ENCODE assay signal across 1 cellular context in genomic region chr1:145977486-145978476, GRCh38.
TF ChIP-seq lines count a peak whose summit lies in the region.

No MANE protein-coding gene starts in this region.

TF ChIP-seq in HEK293, 187 proteins besides CTCF, POLR2A, EP300 and RAD21 (continued from another document and continues in another):
- TF ChIP-seq ZBTB48 (tag by site-specific recombination; IDR thresholded peaks at IDR 0.05) (peak; percentile 85), ZNF549 (tag by site-specific recombination; IDR thresholded peaks at IDR 0.05) (no peak), ZNF155 (tag by site-specific recombination; IDR thresholded peaks at IDR 0.05) (no peak), IKZF3 (tag by site-specific recombination; IDR thresholded peaks at IDR 0.05) (peak; percentile 35; the same call in 1 of the 2 replicates), ZFP3 (tag by site-specific recombination; IDR thresholded peaks at IDR 0.05; ENCODE audit: low read depth) (no peak), SP3 (tag by site-specific recombination; IDR thresholded peaks at IDR 0.05) (no peak), ZNF518A (tag by site-specific recombination; conservative IDR thresholded peaks at IDR 0.05; ENCODE audit: low read depth) (no peak), ZNF292 (tag by site-specific recombination; IDR thresholded peaks at IDR 0.05; ENCODE audit: borderline replicate concordance, low read depth) (no peak), HIC1 (tag by site-specific recombination; IDR thresholded peaks at IDR 0.05) (no peak), ZNF362 (tag by site-specific recombination; IDR thresholded peaks at IDR 0.05) (no peak), KLF1 (tag by site-specific recombination; IDR thresholded peaks at IDR 0.05) (no peak), ZNF664 (tag by site-specific recombination; IDR thresholded peaks at IDR 0.05) (no peak), ZNF677 (tag by site-specific recombination; IDR thresholded peaks at IDR 0.05) (no peak), ZNF777 (tag by site-specific recombination; IDR thresholded peaks at IDR 0.05; ENCODE audit: borderline replicate concordance) (no peak), ZBTB8A (tag by site-specific recombination; IDR thresholded peaks at IDR 0.05) (no peak), ZFP37 (tag by site-specific recombination; IDR thresholded peaks at IDR 0.05) (no peak), SP7 (tag by site-specific recombination; IDR thresholded peaks at IDR 0.05) (no peak), ZNF175 (tag by site-specific recombination; IDR thresholded peaks at IDR 0.05) (no peak), ZSCAN23 (tag by site-specific recombination; IDR thresholded peaks at IDR 0.05) (no peak), KLF8 (tag by site-specific recombination; IDR thresholded peaks at IDR 0.05) (no peak), ZBTB7A (tag by site-specific recombination; IDR thresholded peaks at IDR 0.05; ENCODE audit: low read depth) (no peak), ZNF426 (tag by site-specific recombination; IDR thresholded peaks at IDR 0.05) (no peak), ZNF558 (tag by site-specific recombination; IDR thresholded peaks at IDR 0.05) (no peak), ZBTB21 (tag by site-specific recombination; IDR thresholded peaks at IDR 0.05) (no peak), ZBTB17 (tag by site-specific recombination; IDR thresholded peaks at IDR 0.05) (0 out of 2 replicates have a peak, but pooled peaks have one; percentile 50), ZNF341 (tag by site-specific recombination; IDR thresholded peaks at IDR 0.05; ENCODE audit: low read depth) (peak; percentile 78), ZBTB49 (tag by site-specific recombination; IDR thresholded peaks at IDR 0.05; ENCODE audit: low read depth) (no peak), ZNF24 (tag by site-specific recombination; IDR thresholded peaks at IDR 0.05) (no peak), ZNF626 (tag by site-specific recombination; IDR thresholded peaks at IDR 0.05) (no peak), HOXC10 (CRISPR knock-in tag; IDR thresholded peaks at IDR 0.05) (no peak), HOXA7 (CRISPR knock-in tag; IDR thresholded peaks at IDR 0.05; ENCODE audit: borderline replicate concordance) (no peak), ZNF324 (tag by site-specific recombination; IDR thresholded peaks at IDR 0.05) (no peak), GLIS1 (tag by site-specific recombination; IDR thresholded peaks at IDR 0.05) (peak; percentile 46), ZNF221 (tag by site-specific recombination; IDR thresholded peaks at IDR 0.05; ENCODE audit: borderline replicate concordance) (no peak), ZFP41 (tag by site-specific recombination; IDR thresholded peaks at IDR 0.05; ENCODE audit: borderline replicate concordance) (no peak), ZNF138 (tag by site-specific recombination; IDR thresholded peaks at IDR 0.05; ENCODE audit: borderline replicate concordance) (no peak), ZNF561 (tag by site-specific recombination; IDR thresholded peaks at IDR 0.05; ENCODE audit: borderline replicate concordance) (no peak), ZBTB20 (tag by site-specific recombination; IDR thresholded peaks at IDR 0.05) (no peak)
- TF ChIP-seq, protein P1, sequence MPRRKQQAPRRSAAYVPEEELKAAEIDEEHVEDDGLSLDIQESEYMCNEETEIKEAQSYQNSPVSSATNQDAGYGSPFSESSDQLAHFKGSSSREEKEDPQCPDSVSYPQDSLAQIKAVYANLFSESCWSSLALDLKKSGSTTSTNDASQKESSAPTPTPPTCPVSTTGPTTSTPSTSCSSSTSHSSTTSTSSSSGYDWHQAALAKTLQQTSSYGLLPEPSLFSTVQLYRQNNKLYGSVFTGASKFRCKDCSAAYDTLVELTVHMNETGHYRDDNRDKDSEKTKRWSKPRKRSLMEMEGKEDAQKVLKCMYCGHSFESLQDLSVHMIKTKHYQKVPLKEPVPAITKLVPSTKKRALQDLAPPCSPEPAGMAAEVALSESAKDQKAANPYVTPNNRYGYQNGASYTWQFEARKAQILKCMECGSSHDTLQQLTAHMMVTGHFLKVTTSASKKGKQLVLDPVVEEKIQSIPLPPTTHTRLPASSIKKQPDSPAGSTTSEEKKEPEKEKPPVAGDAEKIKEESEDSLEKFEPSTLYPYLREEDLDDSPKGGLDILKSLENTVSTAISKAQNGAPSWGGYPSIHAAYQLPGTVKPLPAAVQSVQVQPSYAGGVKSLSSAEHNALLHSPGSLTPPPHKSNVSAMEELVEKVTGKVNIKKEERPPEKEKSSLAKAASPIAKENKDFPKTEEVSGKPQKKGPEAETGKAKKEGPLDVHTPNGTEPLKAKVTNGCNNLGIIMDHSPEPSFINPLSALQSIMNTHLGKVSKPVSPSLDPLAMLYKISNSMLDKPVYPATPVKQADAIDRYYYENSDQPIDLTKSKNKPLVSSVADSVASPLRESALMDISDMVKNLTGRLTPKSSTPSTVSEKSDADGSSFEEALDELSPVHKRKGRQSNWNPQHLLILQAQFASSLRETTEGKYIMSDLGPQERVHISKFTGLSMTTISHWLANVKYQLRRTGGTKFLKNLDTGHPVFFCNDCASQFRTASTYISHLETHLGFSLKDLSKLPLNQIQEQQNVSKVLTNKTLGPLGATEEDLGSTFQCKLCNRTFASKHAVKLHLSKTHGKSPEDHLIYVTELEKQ (tag by site-specific recombination; IDR thresholded peaks at IDR 0.05; ENCODE audit: borderline replicate concordance), result no peak
- TF ChIP-seq, protein P2, sequence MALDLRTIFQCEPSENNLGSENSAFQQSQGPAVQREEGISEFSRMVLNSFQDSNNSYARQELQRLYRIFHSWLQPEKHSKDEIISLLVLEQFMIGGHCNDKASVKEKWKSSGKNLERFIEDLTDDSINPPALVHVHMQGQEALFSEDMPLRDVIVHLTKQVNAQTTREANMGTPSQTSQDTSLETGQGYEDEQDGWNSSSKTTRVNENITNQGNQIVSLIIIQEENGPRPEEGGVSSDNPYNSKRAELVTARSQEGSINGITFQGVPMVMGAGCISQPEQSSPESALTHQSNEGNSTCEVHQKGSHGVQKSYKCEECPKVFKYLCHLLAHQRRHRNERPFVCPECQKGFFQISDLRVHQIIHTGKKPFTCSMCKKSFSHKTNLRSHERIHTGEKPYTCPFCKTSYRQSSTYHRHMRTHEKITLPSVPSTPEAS (tag by site-specific recombination; IDR thresholded peaks at IDR 0.05), result no peak
- TF ChIP-seq, protein P3, sequence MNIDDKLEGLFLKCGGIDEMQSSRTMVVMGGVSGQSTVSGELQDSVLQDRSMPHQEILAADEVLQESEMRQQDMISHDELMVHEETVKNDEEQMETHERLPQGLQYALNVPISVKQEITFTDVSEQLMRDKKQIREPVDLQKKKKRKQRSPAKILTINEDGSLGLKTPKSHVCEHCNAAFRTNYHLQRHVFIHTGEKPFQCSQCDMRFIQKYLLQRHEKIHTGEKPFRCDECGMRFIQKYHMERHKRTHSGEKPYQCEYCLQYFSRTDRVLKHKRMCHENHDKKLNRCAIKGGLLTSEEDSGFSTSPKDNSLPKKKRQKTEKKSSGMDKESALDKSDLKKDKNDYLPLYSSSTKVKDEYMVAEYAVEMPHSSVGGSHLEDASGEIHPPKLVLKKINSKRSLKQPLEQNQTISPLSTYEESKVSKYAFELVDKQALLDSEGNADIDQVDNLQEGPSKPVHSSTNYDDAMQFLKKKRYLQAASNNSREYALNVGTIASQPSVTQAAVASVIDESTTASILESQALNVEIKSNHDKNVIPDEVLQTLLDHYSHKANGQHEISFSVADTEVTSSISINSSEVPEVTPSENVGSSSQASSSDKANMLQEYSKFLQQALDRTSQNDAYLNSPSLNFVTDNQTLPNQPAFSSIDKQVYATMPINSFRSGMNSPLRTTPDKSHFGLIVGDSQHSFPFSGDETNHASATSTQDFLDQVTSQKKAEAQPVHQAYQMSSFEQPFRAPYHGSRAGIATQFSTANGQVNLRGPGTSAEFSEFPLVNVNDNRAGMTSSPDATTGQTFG (tag by site-specific recombination; IDR thresholded peaks at IDR 0.05; ENCODE audit: borderline replicate concordance), result no peak
- TF ChIP-seq, protein P4, sequence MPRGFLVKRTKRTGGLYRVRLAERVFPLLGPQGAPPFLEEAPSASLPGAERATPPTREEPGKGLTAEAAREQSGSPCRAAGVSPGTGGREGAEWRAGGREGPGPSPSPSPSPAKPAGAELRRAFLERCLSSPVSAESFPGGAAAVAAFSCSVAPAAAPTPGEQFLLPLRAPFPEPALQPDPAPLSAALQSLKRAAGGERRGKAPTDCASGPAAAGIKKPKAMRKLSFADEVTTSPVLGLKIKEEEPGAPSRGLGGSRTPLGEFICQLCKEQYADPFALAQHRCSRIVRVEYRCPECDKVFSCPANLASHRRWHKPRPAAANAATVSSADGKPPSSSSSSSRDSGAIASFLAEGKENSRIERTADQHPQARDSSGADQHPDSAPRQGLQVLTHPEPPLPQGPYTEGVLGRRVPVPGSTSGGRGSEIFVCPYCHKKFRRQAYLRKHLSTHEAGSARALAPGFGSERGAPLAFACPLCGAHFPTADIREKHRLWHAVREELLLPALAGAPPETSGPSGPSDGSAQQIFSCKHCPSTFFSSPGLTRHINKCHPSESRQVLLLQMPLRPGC (tag by site-specific recombination; IDR thresholded peaks at IDR 0.05), result no peak
- TF ChIP-seq, protein P5, sequence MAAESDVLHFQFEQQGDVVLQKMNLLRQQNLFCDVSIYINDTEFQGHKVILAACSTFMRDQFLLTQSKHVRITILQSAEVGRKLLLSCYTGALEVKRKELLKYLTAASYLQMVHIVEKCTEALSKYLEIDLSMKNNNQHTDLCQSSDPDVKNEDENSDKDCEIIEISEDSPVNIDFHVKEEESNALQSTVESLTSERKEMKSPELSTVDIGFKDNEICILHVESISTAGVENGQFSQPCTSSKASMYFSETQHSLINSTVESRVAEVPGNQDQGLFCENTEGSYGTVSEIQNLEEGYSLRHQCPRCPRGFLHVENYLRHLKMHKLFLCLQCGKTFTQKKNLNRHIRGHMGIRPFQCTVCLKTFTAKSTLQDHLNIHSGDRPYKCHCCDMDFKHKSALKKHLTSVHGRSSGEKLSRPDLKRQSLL (tag by site-specific recombination; IDR thresholded peaks at IDR 0.05), result no peak
